In the genomic region with DNA sequence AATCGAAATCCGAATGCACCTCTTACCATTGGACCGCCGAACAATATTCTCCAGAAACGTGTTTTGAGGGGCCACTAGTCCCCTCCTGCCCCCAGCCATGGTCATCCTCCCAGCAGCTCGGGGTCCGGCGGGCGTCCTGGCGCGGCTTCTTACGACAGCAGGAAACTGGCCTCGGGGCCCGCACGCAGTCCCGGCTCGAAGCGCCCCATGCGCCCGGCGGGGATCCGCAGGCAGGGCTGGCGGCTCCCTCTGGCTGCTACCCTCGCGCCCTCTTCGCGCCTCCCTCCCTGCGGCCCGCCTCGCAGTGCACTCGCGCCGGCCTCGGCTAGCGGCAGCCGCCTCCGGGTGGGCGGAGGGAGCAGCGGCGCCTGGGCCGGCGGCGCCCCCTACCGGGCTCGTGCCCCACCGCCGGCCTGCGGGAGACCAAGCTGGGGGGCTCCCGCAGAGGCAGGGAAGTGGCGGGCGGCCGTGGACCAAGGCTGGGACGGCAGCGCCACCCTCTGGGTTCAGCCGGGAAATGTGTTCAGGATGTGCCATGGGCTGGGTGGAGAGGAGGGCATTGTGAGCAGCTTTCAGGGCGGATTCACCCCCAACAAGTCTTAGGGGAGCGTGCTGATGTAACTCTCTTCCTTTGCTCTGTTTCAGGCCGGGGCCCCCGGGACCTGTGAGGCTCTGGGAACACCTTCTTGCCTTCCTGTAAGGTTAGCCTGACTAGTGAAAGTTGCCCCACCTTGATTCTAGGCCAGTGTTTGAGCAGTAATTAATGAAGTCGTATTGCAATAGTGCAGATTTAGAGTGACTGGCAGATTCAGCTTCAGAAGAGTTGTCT, we compare ENCODE assay signal across 1 cellular context.
TF ChIP-seq lines count a peak whose summit lies in the region.

A gene with protein sequence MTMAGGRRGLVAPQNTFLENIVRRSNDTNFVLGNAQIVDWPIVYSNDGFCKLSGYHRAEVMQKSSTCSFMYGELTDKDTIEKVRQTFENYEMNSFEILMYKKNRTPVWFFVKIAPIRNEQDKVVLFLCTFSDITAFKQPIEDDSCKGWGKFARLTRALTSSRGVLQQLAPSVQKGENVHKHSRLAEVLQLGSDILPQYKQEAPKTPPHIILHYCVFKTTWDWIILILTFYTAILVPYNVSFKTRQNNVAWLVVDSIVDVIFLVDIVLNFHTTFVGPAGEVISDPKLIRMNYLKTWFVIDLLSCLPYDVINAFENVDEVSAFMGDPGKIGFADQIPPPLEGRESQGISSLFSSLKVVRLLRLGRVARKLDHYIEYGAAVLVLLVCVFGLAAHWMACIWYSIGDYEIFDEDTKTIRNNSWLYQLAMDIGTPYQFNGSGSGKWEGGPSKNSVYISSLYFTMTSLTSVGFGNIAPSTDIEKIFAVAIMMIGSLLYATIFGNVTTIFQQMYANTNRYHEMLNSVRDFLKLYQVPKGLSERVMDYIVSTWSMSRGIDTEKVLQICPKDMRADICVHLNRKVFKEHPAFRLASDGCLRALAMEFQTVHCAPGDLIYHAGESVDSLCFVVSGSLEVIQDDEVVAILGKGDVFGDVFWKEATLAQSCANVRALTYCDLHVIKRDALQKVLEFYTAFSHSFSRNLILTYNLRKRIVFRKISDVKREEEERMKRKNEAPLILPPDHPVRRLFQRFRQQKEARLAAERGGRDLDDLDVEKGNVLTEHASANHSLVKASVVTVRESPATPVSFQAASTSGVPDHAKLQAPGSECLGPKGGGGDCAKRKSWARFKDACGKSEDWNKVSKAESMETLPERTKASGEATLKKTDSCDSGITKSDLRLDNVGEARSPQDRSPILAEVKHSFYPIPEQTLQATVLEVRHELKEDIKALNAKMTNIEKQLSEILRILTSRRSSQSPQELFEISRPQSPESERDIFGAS (minus strand): TSS at position 308 of the 829 bp plus-strand sequence. CDS start 203 bp downstream, at position 105.

TF ChIP-seq in GM12878, 131 proteins besides CTCF, POLR2A, EP300 and RAD21 (continued from another document):
- TF ChIP-seq, protein P1, sequence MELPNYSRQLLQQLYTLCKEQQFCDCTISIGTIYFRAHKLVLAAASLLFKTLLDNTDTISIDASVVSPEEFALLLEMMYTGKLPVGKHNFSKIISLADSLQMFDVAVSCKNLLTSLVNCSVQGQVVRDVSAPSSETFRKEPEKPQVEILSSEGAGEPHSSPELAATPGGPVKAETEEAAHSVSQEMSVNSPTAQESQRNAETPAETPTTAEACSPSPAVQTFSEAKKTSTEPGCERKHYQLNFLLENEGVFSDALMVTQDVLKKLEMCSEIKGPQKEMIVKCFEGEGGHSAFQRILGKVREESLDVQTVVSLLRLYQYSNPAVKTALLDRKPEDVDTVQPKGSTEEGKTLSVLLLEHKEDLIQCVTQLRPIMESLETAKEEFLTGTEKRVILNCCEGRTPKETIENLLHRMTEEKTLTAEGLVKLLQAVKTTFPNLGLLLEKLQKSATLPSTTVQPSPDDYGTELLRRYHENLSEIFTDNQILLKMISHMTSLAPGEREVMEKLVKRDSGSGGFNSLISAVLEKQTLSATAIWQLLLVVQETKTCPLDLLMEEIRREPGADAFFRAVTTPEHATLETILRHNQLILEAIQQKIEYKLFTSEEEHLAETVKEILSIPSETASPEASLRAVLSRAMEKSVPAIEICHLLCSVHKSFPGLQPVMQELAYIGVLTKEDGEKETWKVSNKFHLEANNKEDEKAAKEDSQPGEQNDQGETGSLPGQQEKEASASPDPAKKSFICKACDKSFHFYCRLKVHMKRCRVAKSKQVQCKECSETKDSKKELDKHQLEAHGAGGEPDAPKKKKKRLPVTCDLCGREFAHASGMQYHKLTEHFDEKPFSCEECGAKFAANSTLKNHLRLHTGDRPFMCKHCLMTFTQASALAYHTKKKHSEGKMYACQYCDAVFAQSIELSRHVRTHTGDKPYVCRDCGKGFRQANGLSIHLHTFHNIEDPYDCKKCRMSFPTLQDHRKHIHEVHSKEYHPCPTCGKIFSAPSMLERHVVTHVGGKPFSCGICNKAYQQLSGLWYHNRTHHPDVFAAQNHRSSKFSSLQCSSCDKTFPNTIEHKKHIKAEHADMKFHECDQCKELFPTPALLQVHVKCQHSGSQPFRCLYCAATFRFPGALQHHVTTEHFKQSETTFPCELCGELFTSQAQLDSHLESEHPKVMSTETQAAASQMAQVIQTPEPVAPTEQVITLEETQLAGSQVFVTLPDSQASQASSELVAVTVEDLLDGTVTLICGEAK (IDR thresholded peaks at IDR 0.05; ENCODE audit: borderline replicate concordance), result no peak
